In genomic region chr19:15556634-15557181, GRCh38 we compare ENCODE assay signal across 11 cellular contexts. TPM values are rescaled to one million over a fixed set of nuclear protein-coding genes. Genes with fewer than 3 reads are reported as not detected.
DNase-seq lines count a peak whose midpoint lies in the region; ATAC-seq, FAIRE-seq and TF ChIP-seq lines count a peak whose summit lies in the region.
"Had no signal": no experiment of that assay in that cellular context is flagged by ENCODE, and none has a peak within 500 bp of the region (broad histone marks: within the 10 kb centered on the region; RNA-seq: fewer than 3 reads in every experiment).

No MANE protein-coding gene starts in this region.

- no peak for TF ChIP-seq EP300 in A549 (IDR thresholded peaks at IDR 0.05)

- H3K4me1 ChIP-seq in A549: 0 out of 3 replicates have a peak, but pooled peaks cover 1% of the 10 kb centered on the region
- peaks cover 0 to 15% (median 0%) of the 10 kb centered on the region in 4 donors for H3K4me1 ChIP-seq in Peyer's patch
- H3K4me1 ChIP-seq: foreskin keratinocyte had no signal

- H3K4me3 ChIP-seq in A549 (no peak overlapping the region; the same call in 2 of the 3 replicates), Peyer's patch (peak overlapping the region in 1 of 4 donors; percentile 46)
- H3K4me3 ChIP-seq: lung had no signal

- H3K9me3 ChIP-seq in A549 (no peaks in the 10 kb centered on the region), Peyer's patch (no peaks in the 10 kb centered on the region)
- H3K9me3 ChIP-seq: right atrium auricular region had no signal

- TF ChIP-seq RAD21 in A549 (conservative IDR thresholded peaks at IDR 0.05 in 1 of 2, IDR thresholded peaks at IDR 0.05 in 1 of 2): no peak

- peak overlapping the region; percentile 92 for H3K4me2 ChIP-seq in A549

- ATAC-seq in A549 (peak; percentile 46 to 60), GM19452 (IDR thresholded peaks at IDR 0.05; ENCODE audit: unreplicated experiment) (peak; percentile 5), esophagus mucosa (peak; percentile 24), GM21423 (IDR thresholded peaks at IDR 0.05; ENCODE audit: unreplicated experiment) (no peak)

- 6% methylated on average over 6 of the region's 7 CpGs for WGBS in A549 (ENCODE audit: missing lambda C conversion rate)

- H3K27me3 ChIP-seq in Peyer's patch: no peaks in the 10 kb centered on the region
- H3K27me3 ChIP-seq: foreskin keratinocyte, right atrium auricular region had no signal

- no peak overlapping the region for H3K27ac ChIP-seq in A549
- H3K27ac ChIP-seq in RWPE1: no peak overlapping the region
- H3K27ac ChIP-seq in Peyer's patch: no peak overlapping the region
- H3K27ac ChIP-seq: foreskin keratinocyte, right atrium auricular region had no signal

- FAIRE-seq in A549 (lab: Jason Lieb, UNC): no peak

- CTCF ChIA-PET in A549 (lab: Yijun Ruan, JAX) (interaction anchor here (0.6 to 1.6 kb wide), 11 partner anchors 18 to 472 kb away, joined by 3 to 7 read pairs (median 5); partner anchors contain the start of gene AKAP8L), RWPE1 (lab: Yijun Ruan, JAX) (interaction anchor here (0.6 to 1.1 kb wide), 3 partner anchors 13 to 497 kb away, joined by 3 read pairs; no protein-coding TSS in a partner anchor)

- DNase-seq in A549 (ENCODE audit: low read depth in 1 of 2, low spot score in 1 of 2) (no peak), RWPE1 (ENCODE audit: low spot score) (no peak), DMS153 treated with DMSO at 0.1 percent for 48 hours (lab: John Stamatoyannopoulos, UW; ENCODE audit: unreplicated experiment) (no peak), NCI-H146 treated with DMSO at 0.1 percent for 48 hours (lab: John Stamatoyannopoulos, UW; ENCODE audit: unreplicated experiment) (no peak), Peyer's patch (no peak)

- TF ChIP-seq POLR2A in A549 (IDR thresholded peaks at IDR 0.05; ENCODE audit: low read length) (no peak), Peyer's patch (IDR thresholded peaks at IDR 0.05) (no peak)

- POLR2A ChIA-PET in A549 (lab: Yijun Ruan, JAX) (no interaction called here), RWPE1 (lab: Yijun Ruan, JAX; ENCODE audit: low non-redundant PET) (no interaction called here)

- no peaks in the 10 kb centered on the region for H3K36me3 ChIP-seq in Peyer's patch
- H3K36me3 ChIP-seq: right atrium auricular region had no signal

- TF ChIP-seq CTCF in A549 (IDR thresholded peaks at IDR 0.05) (no peak), RWPE1 (conservative IDR thresholded peaks at IDR 0.05; ENCODE audit: low read depth) (peak; percentile 23), Peyer's patch (IDR thresholded peaks at IDR 0.05) (no peak)

TF ChIP-seq in A549, 52 proteins besides CTCF, POLR2A, EP300 and RAD21:
- TF ChIP-seq CHD4 (IDR thresholded peaks at IDR 0.05; ENCODE audit: borderline replicate concordance) (no peak), FOSB (CRISPR knock-in tag; IDR thresholded peaks at IDR 0.05) (no peak), RNF2 (IDR thresholded peaks at IDR 0.05; ENCODE audit: borderline replicate concordance, low read depth) (no peak), RARB (CRISPR knock-in tag; IDR thresholded peaks at IDR 0.05) (no peak), TFCP2L1 (CRISPR knock-in tag; IDR thresholded peaks at IDR 0.05) (no peak), MAFK (IDR thresholded peaks at IDR 0.05; ENCODE audit: partially characterized antibody) (no peak), JUNB (IDR thresholded peaks at IDR 0.05) (no peak), NFE2L2 (conservative IDR thresholded peaks at IDR 0.05; ENCODE audit: low read length) (no peak), ZC3H11A (IDR thresholded peaks at IDR 0.05) (no peak), FOSL2 (IDR thresholded peaks at IDR 0.05) (no peak), FOSL2 (CRISPR knock-in tag; IDR thresholded peaks at IDR 0.05) (no peak), NPAS2 (CRISPR knock-in tag; IDR thresholded peaks at IDR 0.05; ENCODE audit: borderline replicate concordance) (no peak), ZFP36 (IDR thresholded peaks at IDR 0.05; ENCODE audit: borderline replicate concordance, partially characterized antibody) (no peak), CBX8 (IDR thresholded peaks at IDR 0.05) (no peak), TP53 (CRISPR knock-in tag; IDR thresholded peaks at IDR 0.05) (no peak)
- TF ChIP-seq, protein P1, sequence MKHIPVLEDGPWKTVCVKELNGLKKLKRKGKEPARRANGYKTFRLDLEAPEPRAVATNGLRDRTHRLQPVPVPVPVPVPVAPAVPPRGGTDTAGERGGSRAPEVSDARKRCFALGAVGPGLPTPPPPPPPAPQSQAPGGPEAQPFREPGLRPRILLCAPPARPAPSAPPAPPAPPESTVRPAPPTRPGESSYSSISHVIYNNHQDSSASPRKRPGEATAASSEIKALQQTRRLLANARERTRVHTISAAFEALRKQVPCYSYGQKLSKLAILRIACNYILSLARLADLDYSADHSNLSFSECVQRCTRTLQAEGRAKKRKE (CRISPR knock-in tag; IDR thresholded peaks at IDR 0.05; ENCODE audit: low read depth): no peak
- TF ChIP-seq, protein P2, sequence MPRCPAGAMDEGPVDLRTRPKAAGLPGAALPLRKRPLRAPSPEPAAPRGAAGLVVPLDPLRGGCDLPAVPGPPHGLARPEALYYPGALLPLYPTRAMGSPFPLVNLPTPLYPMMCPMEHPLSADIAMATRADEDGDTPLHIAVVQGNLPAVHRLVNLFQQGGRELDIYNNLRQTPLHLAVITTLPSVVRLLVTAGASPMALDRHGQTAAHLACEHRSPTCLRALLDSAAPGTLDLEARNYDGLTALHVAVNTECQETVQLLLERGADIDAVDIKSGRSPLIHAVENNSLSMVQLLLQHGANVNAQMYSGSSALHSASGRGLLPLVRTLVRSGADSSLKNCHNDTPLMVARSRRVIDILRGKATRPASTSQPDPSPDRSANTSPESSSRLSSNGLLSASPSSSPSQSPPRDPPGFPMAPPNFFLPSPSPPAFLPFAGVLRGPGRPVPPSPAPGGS (IDR thresholded peaks at IDR 0.05): no peak
- TF ChIP-seq, protein P3, sequence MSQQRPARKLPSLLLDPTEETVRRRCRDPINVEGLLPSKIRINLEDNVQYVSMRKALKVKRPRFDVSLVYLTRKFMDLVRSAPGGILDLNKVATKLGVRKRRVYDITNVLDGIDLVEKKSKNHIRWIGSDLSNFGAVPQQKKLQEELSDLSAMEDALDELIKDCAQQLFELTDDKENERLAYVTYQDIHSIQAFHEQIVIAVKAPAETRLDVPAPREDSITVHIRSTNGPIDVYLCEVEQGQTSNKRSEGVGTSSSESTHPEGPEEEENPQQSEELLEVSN (IDR thresholded peaks at IDR 0.05; ENCODE audit: borderline replicate concordance, low read depth): no peak
TF ChIP-seq in A549: peak in this region for 0.

RNA-seq across cellular contexts. Expression of gene CYP4F22, which starts 48.4 kb away (rescaled TPM):
- polyA plus RNA-seq in A549 (2011; rRNA removed) (not detected in 2 replicates), A549 (2017; fragmentation: RNase III; extraction: RNeasy Plus Mini Kit Qiagen cat#74134 plus additional on column Dnase treatment) (0.05 TPM in 1 of 3 replicates, not detected in the others)
- polyA plus RNA-seq in A549 (2012; cell fraction: cytosol; rRNA removed): 0.03 and 0.05 TPM in 2 replicates
- polyA plus RNA-seq in A549 (2012; cell fraction: nucleus; rRNA removed): 0.05 and 0.11 TPM in 2 replicates
- 0.08 TPM in 1 of 2 replicates, not detected in the other for polyA minus RNA-seq in A549 (2011; rRNA and poly(A)+ RNA removed)
- total RNA-seq in esophagus mucosa (10.2 TPM), Peyer's patch (not detected)
- total RNA-seq: right atrium auricular region had no signal

RNA-seq across cellular contexts. Expression of gene CYP4F8, which starts 58.3 kb away (rescaled TPM):
- not detected in 2 replicates for polyA plus RNA-seq in A549 (2011; rRNA removed)
- polyA plus RNA-seq in A549 (2012; cell fraction: cytosol; rRNA removed): not detected in 2 replicates
- polyA plus RNA-seq in A549 (2012; cell fraction: nucleus; rRNA removed): not detected in 2 replicates
- not detected in 3 replicates for polyA plus RNA-seq in A549 (2017; fragmentation: RNase III; extraction: RNeasy Plus Mini Kit Qiagen cat#74134 plus additional on column Dnase treatment)
- not detected in 2 replicates for polyA minus RNA-seq in A549 (2011; rRNA and poly(A)+ RNA removed)
- total RNA-seq in esophagus mucosa: not detected
- total RNA-seq in Peyer's patch: not detected
- total RNA-seq: foreskin keratinocyte, lung, right atrium auricular region had no signal
- polyA plus RNA-seq: foreskin keratinocyte, lung had no signal

Comparison
In these comparisons a context has a peak if more than half of its experiments do, and no peak if none do; other contexts are left out.
1. RNA of gene CYP4F22, which starts 48.4 kb away (total RNA-seq): 10.2 TPM in esophagus mucosa (single experiment); not detected in Peyer's patch; every median in the first group is over 10 times any median in the second.